10 cellular contexts compared by ENCODE assay signal in genomic region chr16:27432600-27432957, GRCh38. TPM values are rescaled to one million over a fixed set of nuclear protein-coding genes. Genes with fewer than 3 reads are reported as not detected.
DNase-seq lines count a peak whose midpoint lies in the region; ATAC-seq, FAIRE-seq and TF ChIP-seq lines count a peak whose summit lies in the region.
"Had no signal": no experiment of that assay in that cellular context is flagged by ENCODE, and none has a peak within 500 bp of the region (broad histone marks: within the 10 kb centered on the region; RNA-seq: fewer than 3 reads in every experiment).

No MANE protein-coding gene starts in this region.

- no peak overlapping the region for H2BK15ac ChIP-seq in IMR-90 (ENCODE audit: low read depth, low read length)

- no peak overlapping the region for H3K23ac ChIP-seq in IMR-90 (ENCODE audit: low read depth, low read length)

- H3K36me3 ChIP-seq in IMR-90 (ENCODE audit: control insufficient read depth, insufficient read depth, low read length) = no peaks in the 10 kb centered on the region

- peaks cover 47% of the 10 kb centered on the region for H3K4me1 Mint-ChIP-seq in CD4-positive, alpha-beta T cell (ENCODE audit: low read depth)
- H3K4me1 Mint-ChIP-seq in chondrocyte (ENCODE audit: low read depth) (peaks cover 16% of the 10 kb centered on the region), nephron progenitor cell (peaks cover 26% of the 10 kb centered on the region)

- CTCF ChIA-PET in CD4-positive, alpha-beta T cell (lab: Charles Lee) = no interaction called here
- CTCF ChIA-PET in IMR-90 (lab: Yijun Ruan, JAX) = no interaction called here

- H2BK20ac ChIP-seq in IMR-90 (ENCODE audit: low read depth, low read length) = peak overlapping the region; percentile 35; the same call in 1 of the 2 replicates

- peak overlapping the region; percentile 75 for H2AFZ ChIP-seq in IMR-90 (replicated peaks; ENCODE audit: low read length, poor library complexity)

- H4K8ac ChIP-seq in IMR-90 (ENCODE audit: low read depth in 2 of 2, low read length in 2 of 2) = 0 out of 4 replicates have a peak overlapping the region, but pooled peaks of 1 of the 2 experiments have one; percentile 8

- H2AK5ac ChIP-seq in IMR-90 (ENCODE audit: low read depth, low read length) = no peak overlapping the region

- H3K9ac ChIP-seq in IMR-90 (ENCODE audit: low read depth, low read length) = no peak overlapping the region

- ATAC-seq in CD4-positive, alpha-beta T cell (ENCODE audit: poor library complexity) = no peak
- ATAC-seq in IMR-90 (ENCODE audit: low read depth) (peak; percentile 74), GM19351 (IDR thresholded peaks at IDR 0.05; ENCODE audit: unreplicated experiment) (no peak), GM19463 (IDR thresholded peaks at IDR 0.05; ENCODE audit: unreplicated experiment) (no peak)

- H3K4ac ChIP-seq in IMR-90 (ENCODE audit: low read depth, low read length) = peak overlapping the region; percentile 35

- peaks cover 8% of the 10 kb centered on the region for H3K4me1 ChIP-seq in IMR-90 (ENCODE audit: control insufficient read depth, insufficient read depth, low read length)

- no peak overlapping the region for H4K5ac ChIP-seq in IMR-90 (ENCODE audit: low read depth, low read length)

- dilution Hi-C loops in IMR-90 (cut with HindIII; ENCODE audit: low sequenced_read_pairs, unreplicated experiment) = no loop called here

- H3K9me3 Mint-ChIP-seq in CD4-positive, alpha-beta T cell = no peaks in the 10 kb centered on the region
- no peaks in the 10 kb centered on the region for H3K9me3 Mint-ChIP-seq in chondrocyte (ENCODE audit: low read depth)
- no peaks in the 10 kb centered on the region for H3K9me3 Mint-ChIP-seq in nephron progenitor cell

- no peak overlapping the region for H2BK5ac ChIP-seq in IMR-90 (ENCODE audit: low read depth, low read length, poor library complexity, severe bottlenecking)

- no peak overlapping the region for H2AK9ac ChIP-seq in IMR-90 (replicated peaks; ENCODE audit: low read depth, low read length, poor library complexity)

- H2BK120ac ChIP-seq in IMR-90 (ENCODE audit: low read depth, low read length) = 0 out of 2 replicates have a peak overlapping the region, but pooled peaks have one; percentile 22

- H3K36me3 Mint-ChIP-seq in CD4-positive, alpha-beta T cell (ENCODE audit: low read depth) = peaks cover 78% of the 10 kb centered on the region
- H3K36me3 Mint-ChIP-seq in chondrocyte (ENCODE audit: low read depth) (no peaks in the 10 kb centered on the region), nephron progenitor cell (ENCODE audit: low read depth) (no peaks in the 10 kb centered on the region)

- in situ Hi-C loops in IMR-90 (cut with MboI; ENCODE audit: low sequenced_read_pairs) = no loop called here

- intact Hi-C loops in CD4-positive, alpha-beta T cell (cut with DNase I, micrococcal nuclease) = no loop called here
- intact Hi-C loops in IMR-90 (cut with micrococcal nuclease) = no loop called here

- H3K18ac ChIP-seq in IMR-90 (ENCODE audit: low read depth, low read length) = no peak overlapping the region

- TF ChIP-seq CTCF in CD4-positive, alpha-beta T cell (IDR thresholded peaks at IDR 0.05) = no peak
- TF ChIP-seq CTCF in IMR-90 (conservative IDR thresholded peaks at IDR 0.05; ENCODE audit: low read depth, low read length) (no peak), chondrocyte (IDR thresholded peaks at IDR 0.05) (no peak), nephron progenitor cell (IDR thresholded peaks at IDR 0.05) (no peak)

- peak overlapping the region; percentile 18; the same call in 1 of the 2 replicates for H3K4me2 ChIP-seq in IMR-90 (ENCODE audit: low read depth, low read length)

- TF ChIP-seq POLR2A in IMR-90 (IDR thresholded peaks at IDR 0.05; ENCODE audit: low read depth, low read length) = no peak

- H3K27ac Mint-ChIP-seq in CD4-positive, alpha-beta T cell = peak overlapping the region; percentile 79
- H3K27ac Mint-ChIP-seq in chondrocyte (ENCODE audit: unreplicated experiment) (peak overlapping the region; percentile 71), nephron progenitor cell (peak overlapping the region; percentile 30)

- WGBS in IMR-90 (ENCODE audit: extremely low coverage in 2 of 2, insufficient read length in 1 of 2), 2 experiments = no CpG with 5 or more reads among the region's 6 CpGs

- 0 out of 2 replicates have a peak overlapping the region, but pooled peaks have one; percentile 6 for H3K14ac ChIP-seq in IMR-90 (replicated peaks; ENCODE audit: low read depth, low read length)

- FAIRE-seq in GM19239 (lab: Jason Lieb, UNC) = no peak

- no peak overlapping the region for H3K56ac ChIP-seq in IMR-90 (ENCODE audit: extremely low read depth, insufficient read depth, low read length)

- no peak for TF ChIP-seq RAD21 in IMR-90 (IDR thresholded peaks at IDR 0.05; ENCODE audit: low read length)

- no peak overlapping the region for H4K91ac ChIP-seq in IMR-90 (ENCODE audit: insufficient read depth, low read depth, low read length)

- no peaks in the 10 kb centered on the region; a peak in 1 of 4 replicates for H3K79me1 ChIP-seq in IMR-90 (ENCODE audit: low read depth in 1 of 2, low read length in 2 of 2)

- no peak overlapping the region for H3K27ac ChIP-seq in CD4-positive, alpha-beta T cell (ENCODE audit: low read depth, low read length)
- no peak overlapping the region for H3K27ac ChIP-seq in IMR-90 (ENCODE audit: insufficient read depth, low read length)

- no peak overlapping the region for H3K4me3 ChIP-seq in IMR-90 (ENCODE audit: insufficient read depth, low read depth, low read length)

- no peaks in the 10 kb centered on the region for H4K20me1 ChIP-seq in IMR-90 (ENCODE audit: insufficient read depth, low read length)

- no peaks in the 10 kb centered on the region for H3K27me3 Mint-ChIP-seq in CD4-positive, alpha-beta T cell
- no peaks in the 10 kb centered on the region for H3K27me3 Mint-ChIP-seq in chondrocyte (ENCODE audit: low read depth)
- H3K27me3 Mint-ChIP-seq in nephron progenitor cell (ENCODE audit: low read depth, poor library complexity) = peaks cover 7% of the 10 kb centered on the region

- POLR2A ChIA-PET in CD4-positive, alpha-beta T cell (lab: Charles Lee) = interaction anchor here (0.7 kb wide), 1 partner anchor 828 kb away, joined by 3 read pairs; no protein-coding TSS in a partner anchor
- POLR2A ChIA-PET in IMR-90 (lab: Charles Lee; ENCODE audit: unreplicated experiment) = no interaction called here

- no peaks in the 10 kb centered on the region for H3K9me3 ChIP-seq in CD4-positive, alpha-beta T cell (ENCODE audit: control insufficient read depth, low read length)
- H3K9me3 ChIP-seq in IMR-90 (ENCODE audit: control insufficient read depth, insufficient read depth, low read length) = no peaks in the 10 kb centered on the region

- no peak overlapping the region for H3K4me3 Mint-ChIP-seq in CD4-positive, alpha-beta T cell
- H3K4me3 Mint-ChIP-seq in chondrocyte (ENCODE audit: unreplicated experiment) (peak overlapping the region; percentile 19), nephron progenitor cell (no peak overlapping the region)

- no TSS peak for BruUV-seq in IMR-90 (replicated peaks; lab: Mats Ljungman, UMichigan)

- H3K9me1 ChIP-seq in IMR-90 (ENCODE audit: insufficient read depth, low read length) = peaks cover 7% of the 10 kb centered on the region

- no peaks in the 10 kb centered on the region for H3K27me3 ChIP-seq in CD4-positive, alpha-beta T cell (ENCODE audit: control insufficient read depth, insufficient read depth, low read length)
- no peaks in the 10 kb centered on the region for H3K27me3 ChIP-seq in IMR-90 (ENCODE audit: control insufficient read depth, insufficient read depth, low read length)

- no peak for DNase-seq in CD4-positive, alpha-beta T cell
- DNase-seq in IMR-90 = peak; percentile 82
- DNase-seq in chondrocyte (ENCODE audit: low spot score) = peak; percentile 17
- DNase-seq in nephron progenitor cell = no peak
- no peak for DNase-seq in SW 1271 (lab: John Stamatoyannopoulos, UW)
- DNase-seq in GM19239 (ENCODE audit: insufficient read length, low spot score) = no peak
- DNase-seq: midbrain, NCI-H526 had no signal

TF ChIP-seq in IMR-90, 13 proteins besides CTCF, POLR2A, EP300 and RAD21 (continues in another document):
- TF ChIP-seq BHLHE40 (IDR thresholded peaks at IDR 0.05; ENCODE audit: low read depth, low read length) (0 out of 2 replicates have a peak, but pooled peaks have one; percentile 23), FOS (IDR thresholded peaks at IDR 0.05; ENCODE audit: low read depth, low read length) (0 out of 2 replicates have a peak, but pooled peaks have one; percentile 14), MAFK (IDR thresholded peaks at IDR 0.05; ENCODE audit: low read depth, low read length) (no peak), ELK1 (IDR thresholded peaks at IDR 0.05; ENCODE audit: borderline replicate concordance, low read depth, low read length) (no peak), CHD1 (IDR thresholded peaks at IDR 0.05; ENCODE audit: low read depth, low read length) (no peak), NFE2L2 (IDR thresholded peaks at IDR 0.05; ENCODE audit: low read depth, low read length) (no peak), MAZ (IDR thresholded peaks at IDR 0.05; ENCODE audit: borderline replicate concordance, low read depth, low read length) (peak; percentile 69; the same call in 1 of the 2 replicates), RCOR1 (IDR thresholded peaks at IDR 0.05; ENCODE audit: insufficient replicate concordance, low read length) (no peak), CEBPB (IDR thresholded peaks at IDR 0.05; ENCODE audit: low read depth, low read length) (no peak), MXI1 (IDR thresholded peaks at IDR 0.05; ENCODE audit: borderline replicate concordance, low read depth, low read length) (no peak), SMC3 (IDR thresholded peaks at IDR 0.05; ENCODE audit: low read depth, low read length) (no peak)

RNA-seq across cellular contexts. Expression of gene IL21R, which starts 30.6 kb away (rescaled TPM):
- total RNA-seq in CD4-positive, alpha-beta T cell = 10 to 100 TPM; 34.5 to 34.8 TPM
- total RNA-seq in IMR-90 (2012; rRNA removed) (0.72 and 0.83 TPM in 2 replicates), chondrocyte (2.1 to 11.3 TPM (median 2.2 TPM) in 3 replicates)
- polyA plus RNA-seq in IMR-90 (2012; rRNA removed) = 0.83 and 0.97 TPM in 2 replicates
- 0.54 and 0.75 TPM in 2 replicates for polyA plus RNA-seq in IMR-90 (2012; cell fraction: cytosol; rRNA removed)
- polyA plus RNA-seq in IMR-90 (2012; cell fraction: nucleus; rRNA removed; ENCODE audit: low replicate concordance) = 0.38 and 0.77 TPM in 2 replicates

Comparison
In these comparisons a context has a peak if more than half of its experiments do, and no peak if none do; other contexts are left out.
1. DNase-seq: peak in IMR-90 (single experiment) and chondrocyte (single experiment); none in CD4-positive, alpha-beta T cell (0 of 10), nephron progenitor cell (single experiment), SW 1271 (0 of 2) and GM19239 (single experiment).
2. Peak in every context shown above with its lines, with median percentiles within 50 percentile points of each other: H3K27ac Mint-ChIP-seq.